8 cellular contexts compared by ENCODE assay signal in genomic region chr2:64649013-64649484, GRCh38. TPM values are rescaled to one million over a fixed set of nuclear protein-coding genes. Genes with fewer than 3 reads are reported as not detected.
DNase-seq lines count a peak whose midpoint lies in the region; ATAC-seq and TF ChIP-seq lines count a peak whose summit lies in the region.

No MANE protein-coding gene starts in this region.

- 44 to 76% (median 62%) methylated on average over 6 of the region's 6 CpGs for WGBS in adrenal gland, 4 donors

- ATAC-seq in Right ventricle myocardium inferior (no peak), upper lobe of right lung (no peak), GM19395 (IDR thresholded peaks at IDR 0.05; ENCODE audit: unreplicated experiment) (no peak)

- intact Hi-C loops in left ventricle myocardium inferior (cut with micrococcal nuclease) (loop anchor here (5.0 kb wide), 2 partner anchors 98 to 213 kb away; no protein-coding TSS in a partner anchor), Right ventricle myocardium inferior (cut with DNase I) (loop anchor here (5.0 kb wide), 2 partner anchors 42 to 62 kb away; no protein-coding TSS in a partner anchor), adrenal gland (cut with DNase I) (loop anchor here (10.0 kb wide), 2 partner anchors 54 to 116 kb away; no protein-coding TSS in a partner anchor), upper lobe of right lung (cut with DNase I) (loop anchor here (10.0 kb wide), 2 partner anchors 64 to 216 kb away; no protein-coding TSS in a partner anchor)
- intact Hi-C loops in activated CD4-positive, alpha-beta memory T cell treated with anti-CD3 and anti-CD28 coated beads for 36 hours (cut with micrococcal nuclease) = no loop called here

- CTCF ChIA-PET in activated CD4-positive, alpha-beta memory T cell treated with anti-CD3 and anti-CD28 coated beads for 36 hours (lab: Charles Lee) = interaction anchor here (0.7 to 11.1 kb wide), 14 partner anchors 9 to 318 kb away, joined by 3 to 131 read pairs (median 4); partner anchors contain the start of gene AFTPH

- H3K27ac Mint-ChIP-seq in mesothelial cell of epicardium = peak overlapping the region; percentile 98
- H3K27ac Mint-ChIP-seq in activated CD4-positive, alpha-beta memory T cell treated with anti-CD3 and anti-CD28 coated beads for 36 hours = no peak overlapping the region

- H3K4me3 ChIP-seq in left ventricle myocardium inferior = peak overlapping the region; percentile 37
- H3K4me3 ChIP-seq in adrenal gland = no peak overlapping the region
- no peak overlapping the region for H3K4me3 ChIP-seq in upper lobe of right lung

- H3K27ac ChIP-seq in left ventricle myocardium inferior (replicated peaks) (peak overlapping the region; percentile 69), adrenal gland (peak overlapping the region in 3 of 5 donors; percentile 2 to 18 (median 10)), upper lobe of right lung (peak overlapping the region; percentile 21)

- TF ChIP-seq POLR2A in adrenal gland (IDR thresholded peaks at IDR 0.05) = no peak

- H3K4me1 ChIP-seq in left ventricle myocardium inferior (peaks cover 90% of the 10 kb centered on the region), adrenal gland (replicated peaks in 1 of 2) (peaks cover 35 to 57% of the 10 kb centered on the region in 2 donors), upper lobe of right lung (peaks cover 53% of the 10 kb centered on the region)

- no peaks in the 10 kb centered on the region for H3K36me3 Mint-ChIP-seq in mesothelial cell of epicardium
- peaks cover 1% of the 10 kb centered on the region for H3K36me3 Mint-ChIP-seq in activated CD4-positive, alpha-beta memory T cell treated with anti-CD3 and anti-CD28 coated beads for 36 hours

- DNase-seq in left ventricle myocardium inferior (no peak), Right ventricle myocardium inferior (ENCODE audit: missing footprints) (no peak), adrenal gland (peak in 4 of 7 donors; percentile 22 to 60 (median 50)), mesothelial cell of epicardium (ENCODE audit: low spot score in 2 of 2, unreplicated experiment in 2 of 2) (no peak), upper lobe of right lung (no peak), putamen (ENCODE audit: low spot score) (no peak)
- no peak for DNase-seq in activated CD4-positive, alpha-beta memory T cell treated with anti-CD3 and anti-CD28 coated beads for 36 hours

- POLR2A ChIA-PET in activated CD4-positive, alpha-beta memory T cell treated with anti-CD3 and anti-CD28 coated beads for 36 hours (lab: Charles Lee) = interaction anchor here (0.9 to 1.0 kb wide), 2 partner anchors 102 to 215 kb away, joined by 3 to 4 read pairs; no protein-coding TSS in a partner anchor

- no peaks in the 10 kb centered on the region for H3K36me3 ChIP-seq in left ventricle myocardium inferior
- no peaks in the 10 kb centered on the region for H3K36me3 ChIP-seq in adrenal gland (replicated peaks in 1 of 2)
- H3K36me3 ChIP-seq in upper lobe of right lung = no peaks in the 10 kb centered on the region

- H3K9me3 ChIP-seq in left ventricle myocardium inferior (replicated peaks) (no peaks in the 10 kb centered on the region), adrenal gland (replicated peaks in 1 of 3) (no peaks in the 10 kb centered on the region), upper lobe of right lung (no peaks in the 10 kb centered on the region)

- H3K9me3 Mint-ChIP-seq in mesothelial cell of epicardium = no peaks in the 10 kb centered on the region
- no peaks in the 10 kb centered on the region for H3K9me3 Mint-ChIP-seq in activated CD4-positive, alpha-beta memory T cell treated with anti-CD3 and anti-CD28 coated beads for 36 hours

- TF ChIP-seq CTCF in left ventricle myocardium inferior (IDR thresholded peaks at IDR 0.05; ENCODE audit: borderline replicate concordance) (no peak), adrenal gland (IDR thresholded peaks at IDR 0.05) (no peak), mesothelial cell of epicardium (IDR thresholded peaks at IDR 0.05; ENCODE audit: unreplicated experiment) (no peak), upper lobe of right lung (IDR thresholded peaks at IDR 0.05) (no peak)

- H3K4me3 Mint-ChIP-seq in mesothelial cell of epicardium = peak overlapping the region; percentile 69
- no peak overlapping the region for H3K4me3 Mint-ChIP-seq in activated CD4-positive, alpha-beta memory T cell treated with anti-CD3 and anti-CD28 coated beads for 36 hours

- peaks cover 79% of the 10 kb centered on the region for H3K4me1 Mint-ChIP-seq in mesothelial cell of epicardium
- H3K4me1 Mint-ChIP-seq in activated CD4-positive, alpha-beta memory T cell treated with anti-CD3 and anti-CD28 coated beads for 36 hours (ENCODE audit: low read depth) = peaks cover 54% of the 10 kb centered on the region

- no peaks in the 10 kb centered on the region for H3K27me3 Mint-ChIP-seq in mesothelial cell of epicardium (ENCODE audit: low read depth)
- H3K27me3 Mint-ChIP-seq in activated CD4-positive, alpha-beta memory T cell treated with anti-CD3 and anti-CD28 coated beads for 36 hours = no peaks in the 10 kb centered on the region

- H3K27me3 ChIP-seq in left ventricle myocardium inferior (ENCODE audit: low read depth) (no peaks in the 10 kb centered on the region), adrenal gland (no peaks in the 10 kb centered on the region), upper lobe of right lung (no peaks in the 10 kb centered on the region)

RNA-seq across cellular contexts. Expression of gene SERTAD2, which starts 4.7 kb away (rescaled TPM):
- total RNA-seq in left ventricle myocardium inferior (14.5 TPM), Right ventricle myocardium inferior (13.6 TPM), adrenal gland (10 to 100 TPM in 6 of 8 donors, 1 to 10 TPM in 2; 6.5 to 15.8 (median 13.0) TPM), mesothelial cell of epicardium (39.1 to 42.2 TPM (median 41.5 TPM) in 3 replicates), upper lobe of right lung (20.7 TPM)
- 10 to 100 TPM in 1 of 3 donors, 1 to 10 TPM in 2; 5.1 to 18.3 (median 9.5) TPM for polyA plus RNA-seq in adrenal gland
- total RNA-seq in activated CD4-positive, alpha-beta memory T cell treated with anti-CD3 and anti-CD28 coated beads for 36 hours = 10 to 100 TPM; 11.3 to 11.4 TPM

Comparison
In these comparisons a context has a peak if more than half of its experiments do, and no peak if none do; other contexts are left out.
1. DNase-seq: peak in adrenal gland (4 of 7); none in left ventricle myocardium inferior (single experiment), Right ventricle myocardium inferior (single experiment), mesothelial cell of epicardium (0 of 2), upper lobe of right lung (single experiment), activated CD4-positive, alpha-beta memory T cell treated with anti-CD3 and anti-CD28 coated beads for 36 hours (single experiment) and putamen (single experiment).
2. H3K27ac ChIP-seq: peak in every context shown above with its lines; median percentile 69 in left ventricle myocardium inferior; 21 in upper lobe of right lung; 10 in adrenal gland.